ENCODE assay signal across 8 cellular contexts in genomic region chr13:31424130-31424729, GRCh38.
DNase-seq lines count a peak whose midpoint lies in the region; ATAC-seq and TF ChIP-seq lines count a peak whose summit lies in the region.

No MANE protein-coding gene starts in this region.

- DNase-seq in DMS153 (lab: John Stamatoyannopoulos, UW) (peak; percentile 65), NCI-H82 (lab: John Stamatoyannopoulos, UW) (peak; percentile 90), natural killer cell (peak; percentile 34)
- DNase-seq in activated CD8-positive, alpha-beta memory T cell treated with anti-CD3 and anti-CD28 coated beads, Interleukin-2, amount 10 ng/mL, durations not matched to agents 7 days and 5 days, result peak; percentile 75
- DNase-seq in stimulated activated naive CD8-positive, alpha-beta T cell treated with anti-CD3 and anti-CD28 coated beads, Interleukin-15, amount 100 ng/mL, for 72 hours, result peak; percentile 53 to 62

- H3K36me3 Mint-ChIP-seq in activated CD8-positive, alpha-beta memory T cell treated with anti-CD3 and anti-CD28 coated beads, Interleukin-2, amount 10 ng/mL, durations not matched to agents 7 days and 5 days, result no peaks in the 10 kb centered on the region
- H3K36me3 Mint-ChIP-seq in natural killer cell, result no peaks in the 10 kb centered on the region

- no peaks in the 10 kb centered on the region for H3K9me3 Mint-ChIP-seq in activated CD8-positive, alpha-beta memory T cell treated with anti-CD3 and anti-CD28 coated beads, Interleukin-2, amount 10 ng/mL, durations not matched to agents 7 days and 5 days (ENCODE audit: low read depth)
- H3K9me3 Mint-ChIP-seq in natural killer cell, result no peaks in the 10 kb centered on the region
- H3K9me3 Mint-ChIP-seq in stimulated activated naive CD8-positive, alpha-beta T cell treated with anti-CD3 and anti-CD28 coated beads, Interleukin-15, amount 100 ng/mL, for 72 hours, result no peaks in the 10 kb centered on the region

- CTCF ChIA-PET in activated CD8-positive, alpha-beta memory T cell treated with anti-CD3 and anti-CD28 coated beads, Interleukin-2, amount 10 ng/mL, durations not matched to agents 7 days and 5 days (lab: Charles Lee), result interaction anchor here (0.7 to 2.2 kb wide), 8 partner anchors 9 to 315 kb away, joined by 3 to 21 read pairs (median 4); partner anchors contain the start of gene RXFP2

- peaks cover 2% of the 10 kb centered on the region for H3K4me1 Mint-ChIP-seq in activated CD8-positive, alpha-beta memory T cell treated with anti-CD3 and anti-CD28 coated beads, Interleukin-2, amount 10 ng/mL, durations not matched to agents 7 days and 5 days
- H3K4me1 Mint-ChIP-seq in natural killer cell, result no peaks in the 10 kb centered on the region
- no peaks in the 10 kb centered on the region for H3K4me1 Mint-ChIP-seq in stimulated activated naive CD8-positive, alpha-beta T cell treated with anti-CD3 and anti-CD28 coated beads, Interleukin-15, amount 100 ng/mL, for 72 hours

- intact Hi-C loops in natural killer cell (cut with micrococcal nuclease), result loop anchor here (1.0 to 5.0 kb wide), 2 partner anchors 188 to 262 kb away; partner anchors contain the start of gene HSPH1

- peaks cover 15% of the 10 kb centered on the region for H3K27me3 Mint-ChIP-seq in activated CD8-positive, alpha-beta memory T cell treated with anti-CD3 and anti-CD28 coated beads, Interleukin-2, amount 10 ng/mL, durations not matched to agents 7 days and 5 days
- H3K27me3 Mint-ChIP-seq in natural killer cell (ENCODE audit: low read depth in 2 of 2), result peaks cover 12 to 22% of the 10 kb centered on the region in 2 donors
- peaks cover 2% of the 10 kb centered on the region for H3K27me3 Mint-ChIP-seq in stimulated activated naive CD8-positive, alpha-beta T cell treated with anti-CD3 and anti-CD28 coated beads, Interleukin-15, amount 100 ng/mL, for 72 hours

- TF ChIP-seq CTCF in natural killer cell (IDR thresholded peaks at IDR 0.05), result peak; percentile 70

- ATAC-seq in GM19467 (IDR thresholded peaks at IDR 0.05; ENCODE audit: unreplicated experiment) (peak; percentile 87), HG03520 (IDR thresholded peaks at IDR 0.05; ENCODE audit: unreplicated experiment) (peak; percentile 98), esophagus mucosa (peak; percentile 91), natural killer cell (peak; percentile 76 to 94 (median 82))
- ATAC-seq in activated CD8-positive, alpha-beta memory T cell treated with anti-CD3 and anti-CD28 coated beads, Interleukin-2, amount 10 ng/mL, durations not matched to agents 7 days and 5 days, result peak; percentile 87
- peak; percentile 85 for ATAC-seq in stimulated activated naive CD8-positive, alpha-beta T cell treated with anti-CD3 and anti-CD28 coated beads, Interleukin-15, amount 100 ng/mL, for 72 hours

- H3K4me3 Mint-ChIP-seq in activated CD8-positive, alpha-beta memory T cell treated with anti-CD3 and anti-CD28 coated beads, Interleukin-2, amount 10 ng/mL, durations not matched to agents 7 days and 5 days, result no peak overlapping the region
- H3K4me3 Mint-ChIP-seq in natural killer cell, result no peak overlapping the region
- H3K4me3 Mint-ChIP-seq in stimulated activated naive CD8-positive, alpha-beta T cell treated with anti-CD3 and anti-CD28 coated beads, Interleukin-15, amount 100 ng/mL, for 72 hours, result no peak overlapping the region

- no peak overlapping the region for H3K27ac Mint-ChIP-seq in activated CD8-positive, alpha-beta memory T cell treated with anti-CD3 and anti-CD28 coated beads, Interleukin-2, amount 10 ng/mL, durations not matched to agents 7 days and 5 days
- H3K27ac Mint-ChIP-seq in natural killer cell, result no peak overlapping the region
- peak overlapping the region in 1 of 2 donors; percentile 10 for H3K27ac Mint-ChIP-seq in stimulated activated naive CD8-positive, alpha-beta T cell treated with anti-CD3 and anti-CD28 coated beads, Interleukin-15, amount 100 ng/mL, for 72 hours

Comparison
In these comparisons a context has a peak if more than half of its experiments do, and no peak if none do; other contexts are left out.
1. Peak in every context shown above with its lines: DNase-seq and ATAC-seq.
2. DNase-seq: peak in every context shown above with its lines; median percentile 90 in NCI-H82; 75 in activated CD8-positive, alpha-beta memory T cell treated with anti-CD3 and anti-CD28 coated beads, Interleukin-2, amount 10 ng/mL, durations not matched to agents 7 days and 5 days; 65 in DMS153; 58 in stimulated activated naive CD8-positive, alpha-beta T cell treated with anti-CD3 and anti-CD28 coated beads, Interleukin-15, amount 100 ng/mL, for 72 hours; 34 in natural killer cell.